In the genomic region with DNA sequence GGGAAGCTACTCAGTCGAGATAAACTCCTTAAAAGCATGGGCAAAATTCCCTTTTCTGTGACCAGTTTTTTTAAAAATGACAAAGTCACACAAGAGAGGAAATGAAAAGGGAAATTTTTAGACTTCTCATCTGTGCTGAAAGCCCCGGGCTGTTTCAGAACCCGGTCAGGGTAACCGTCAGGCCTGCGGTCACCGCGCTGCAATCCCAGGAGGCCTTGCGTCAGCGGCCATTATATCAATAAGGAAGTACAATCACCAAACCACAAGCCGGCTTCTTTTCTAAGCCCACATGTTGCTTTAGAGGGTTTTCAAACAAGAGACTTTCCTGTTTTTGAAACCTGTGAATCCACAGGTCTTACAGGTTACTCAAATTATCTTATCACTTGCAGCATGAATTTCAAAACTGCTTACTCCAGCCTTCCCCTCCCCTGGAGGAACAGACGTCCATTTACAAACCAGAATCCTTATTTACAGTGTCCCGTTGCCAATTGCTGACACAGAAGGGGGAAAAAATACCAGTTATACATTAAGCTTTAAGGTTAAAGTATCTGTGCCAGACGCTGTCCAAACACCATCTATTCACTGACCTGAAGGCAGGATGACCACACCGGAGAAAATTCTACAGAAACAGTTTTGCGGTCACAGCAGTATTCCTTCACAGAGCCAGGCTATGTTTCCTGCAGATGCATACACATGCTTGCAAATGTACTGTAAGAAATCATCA, we compare ENCODE assay signal across 8 cellular contexts.
DNase-seq lines count a peak whose midpoint lies in the region; ATAC-seq and TF ChIP-seq lines count a peak whose summit lies in the region.

No MANE protein-coding gene starts in this region.

- no peaks in the 10 kb centered on the region for H3K27me3 ChIP-seq in left ventricle myocardium inferior (ENCODE audit: low read depth)

- no peaks in the 10 kb centered on the region for H3K36me3 ChIP-seq in left ventricle myocardium inferior

- H3K4me1 ChIP-seq in left ventricle myocardium inferior, result peaks cover 59% of the 10 kb centered on the region

- H3K27me3 Mint-ChIP-seq in activated naive CD4-positive, alpha-beta T cell treated with anti-CD3 and anti-CD28 coated beads, Interleukin-2, amount 50 U/mL, for 24 hours, result no peaks in the 10 kb centered on the region

- peaks cover 66% of the 10 kb centered on the region for H3K4me1 Mint-ChIP-seq in activated naive CD4-positive, alpha-beta T cell treated with anti-CD3 and anti-CD28 coated beads, Interleukin-2, amount 50 U/mL, for 24 hours

- DNase-seq in NCI-H526 (lab: John Stamatoyannopoulos, UW) (peak; percentile 16 to 30), NCI-H526 treated with DMSO at 0.1 percent for 48 hours (lab: John Stamatoyannopoulos, UW) (no peak), SKM-1 (lab: John Stamatoyannopoulos, UW; ENCODE audit: unreplicated experiment) (peak; percentile 100), left ventricle myocardium inferior (peak; percentile 82), NCI-H510A (lab: John Stamatoyannopoulos, UW) (no peak)
- DNase-seq in stimulated activated CD4-positive, alpha-beta T cell treated with anti-CD3 and anti-CD28 coated beads, Interleukin-12 subunit alpha, Interleukin-12 subunit beta, amount 100 ng/mL, for 48 hours (ENCODE audit: low read depth in 2 of 3, low spot score in 1 of 3), result peak; percentile 82 to 90 (median 89)

- peak overlapping the region; percentile 87 for H3K27ac ChIP-seq in left ventricle myocardium inferior (replicated peaks)

- H3K9me3 ChIP-seq in left ventricle myocardium inferior (replicated peaks), result no peaks in the 10 kb centered on the region

- no peaks in the 10 kb centered on the region for H3K36me3 Mint-ChIP-seq in activated naive CD4-positive, alpha-beta T cell treated with anti-CD3 and anti-CD28 coated beads, Interleukin-2, amount 50 U/mL, for 24 hours

- intact Hi-C loops in left ventricle myocardium inferior (cut with micrococcal nuclease), result loop anchor here (10.0 kb wide), 1 partner anchor 239 kb away; no protein-coding TSS in a partner anchor

- H3K4me3 ChIP-seq in left ventricle myocardium inferior, result no peak overlapping the region

- H3K27ac Mint-ChIP-seq in activated naive CD4-positive, alpha-beta T cell treated with anti-CD3 and anti-CD28 coated beads, Interleukin-2, amount 50 U/mL, for 24 hours, result peak overlapping the region; percentile 97

- H3K9me3 Mint-ChIP-seq in activated naive CD4-positive, alpha-beta T cell treated with anti-CD3 and anti-CD28 coated beads, Interleukin-2, amount 50 U/mL, for 24 hours, result no peaks in the 10 kb centered on the region

- peak; percentile 86 for ATAC-seq in HG03342 (IDR thresholded peaks at IDR 0.05; ENCODE audit: unreplicated experiment)

- H3K4me3 Mint-ChIP-seq in activated naive CD4-positive, alpha-beta T cell treated with anti-CD3 and anti-CD28 coated beads, Interleukin-2, amount 50 U/mL, for 24 hours, result peak overlapping the region; percentile 77

- no peak for TF ChIP-seq CTCF in left ventricle myocardium inferior (IDR thresholded peaks at IDR 0.05; ENCODE audit: borderline replicate concordance)

Comparison
In these comparisons a context has a peak if more than half of its experiments do, and no peak if none do; other contexts are left out.
1. DNase-seq: peak in NCI-H526 (2 of 2), SKM-1 (single experiment), left ventricle myocardium inferior (single experiment) and stimulated activated CD4-positive, alpha-beta T cell treated with anti-CD3 and anti-CD28 coated beads, Interleukin-12 subunit alpha, Interleukin-12 subunit beta, amount 100 ng/mL, for 48 hours (3 of 3); none in NCI-H526 treated with DMSO at 0.1 percent for 48 hours (single experiment) and NCI-H510A (single experiment).